15 cellular contexts compared by ENCODE assay signal in the genomic region with DNA sequence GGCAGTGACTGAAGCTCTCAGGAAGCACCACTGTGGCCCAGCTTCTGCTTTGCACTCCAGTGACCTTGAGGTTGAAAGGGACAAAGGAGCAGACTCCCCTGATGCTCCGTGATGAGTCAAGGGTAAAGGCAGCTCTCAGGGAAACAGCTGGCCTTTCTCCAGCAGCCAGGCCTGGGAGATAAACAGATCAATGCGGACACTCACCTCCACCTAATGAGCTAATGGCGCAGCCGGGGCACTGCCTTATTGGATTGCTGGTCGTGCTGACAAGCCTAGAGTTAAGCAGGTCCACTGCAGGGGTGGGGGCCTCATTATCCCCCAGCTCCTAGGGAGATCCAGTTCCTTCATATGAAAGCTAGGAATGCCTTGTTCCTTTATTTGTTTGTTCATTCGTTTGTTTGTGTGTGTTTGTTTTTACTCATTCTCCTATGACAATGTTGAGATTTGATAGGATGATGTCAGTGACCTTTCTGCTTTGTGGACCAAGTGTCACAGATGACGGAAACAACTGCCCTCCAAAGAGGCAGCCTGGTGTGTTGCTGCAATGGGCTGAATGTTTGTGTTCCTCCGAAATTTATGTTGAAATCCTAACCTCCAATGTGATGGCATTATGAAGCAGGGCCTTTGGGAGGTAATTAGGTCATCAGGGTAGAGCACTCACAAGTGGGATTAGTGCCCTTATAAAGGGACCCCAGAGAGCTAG.
A peak's percentile ranks its signal among the peaks of the same experiment; 100 is the strongest.
DNase-seq lines count a peak whose midpoint lies in the region; ATAC-seq lines count a peak whose summit lies in the region.
"Had no signal": no experiment of that assay in that cellular context is flagged by ENCODE, and none has a peak within 500 bp of the region (broad histone marks: within the 10 kb centered on the region; RNA-seq: fewer than 3 reads in every experiment).

No MANE protein-coding gene starts in this region.

- H3K9me3 ChIP-seq in BLaER1, result no peaks in the 10 kb centered on the region
- H3K9me3 ChIP-seq: esophagus muscularis mucosa had no signal

- H3K4me1 ChIP-seq in BLaER1, result peaks cover 30% of the 10 kb centered on the region

- H3K9ac ChIP-seq in BLaER1, result no peak overlapping the region

- no peak overlapping the region for H3K27ac ChIP-seq in BLaER1
- H3K27ac ChIP-seq: esophagus muscularis mucosa had no signal

- DNase-seq in NCI-H1092 (lab: John Stamatoyannopoulos, UW) (peak; percentile 11), NCI-H82 (lab: John Stamatoyannopoulos, UW) (peak; percentile 100), kidney tubule cell (ENCODE audit: low spot score) (peak; percentile 54), COLO829 (ENCODE audit: low spot score) (no peak), SKM-1 (lab: John Stamatoyannopoulos, UW; ENCODE audit: unreplicated experiment) (no peak)
- DNase-seq in stimulated activated CD4-positive, alpha-beta T cell treated with anti-CD3 and anti-CD28 coated beads, Interleukin-4, amount 100 ng/mL, for 1 hour, result no peak
- DNase-seq: activated CD4-positive, alpha-beta T cell treated with anti-CD3 and anti-CD28 coated beads for 36 hours; activated naive CD4-positive, alpha-beta T cell treated with anti-CD3 and anti-CD28 coated beads, Interleukin-2, amount 10 ng/mL, durations not matched to agents 7 days and 5 days; DMS 273 treated with DMSO at 0.1 percent for 48 hours; NCI-H1105 treated with DMSO at 0.1 percent for 48 hours; Right ventricle myocardium superior; T-helper 9 cell had no signal

- H3K27me3 ChIP-seq in BLaER1, result no peaks in the 10 kb centered on the region
- H3K27me3 ChIP-seq: esophagus muscularis mucosa had no signal

- peak overlapping the region; percentile 45; the same call in 1 of the 2 replicates for H3K4me2 ChIP-seq in BLaER1

- no peaks in the 10 kb centered on the region for H3K36me3 ChIP-seq in BLaER1
- H3K36me3 ChIP-seq: esophagus muscularis mucosa had no signal

- H3K4me3 ChIP-seq in BLaER1, result no peak overlapping the region
- H3K4me3 ChIP-seq: esophagus muscularis mucosa had no signal

- ATAC-seq in HG03469 (IDR thresholded peaks at IDR 0.05; ENCODE audit: unreplicated experiment), result no peak
- ATAC-seq: activated CD4-positive, alpha-beta T cell treated with anti-CD3 and anti-CD28 coated beads for 36 hours had no signal

- no peaks in the 10 kb centered on the region for H4K20me1 ChIP-seq in BLaER1

Comparison
In these comparisons a context has a peak if more than half of its experiments do, and no peak if none do; other contexts are left out.
1. DNase-seq: peak in NCI-H1092 (single experiment), NCI-H82 (single experiment) and kidney tubule cell (single experiment); none in stimulated activated CD4-positive, alpha-beta T cell treated with anti-CD3 and anti-CD28 coated beads, Interleukin-4, amount 100 ng/mL, for 1 hour (single experiment), COLO829 (single experiment) and SKM-1 (single experiment).